Comparison of ENCODE assay signal across 9 cellular contexts in the genomic region with DNA sequence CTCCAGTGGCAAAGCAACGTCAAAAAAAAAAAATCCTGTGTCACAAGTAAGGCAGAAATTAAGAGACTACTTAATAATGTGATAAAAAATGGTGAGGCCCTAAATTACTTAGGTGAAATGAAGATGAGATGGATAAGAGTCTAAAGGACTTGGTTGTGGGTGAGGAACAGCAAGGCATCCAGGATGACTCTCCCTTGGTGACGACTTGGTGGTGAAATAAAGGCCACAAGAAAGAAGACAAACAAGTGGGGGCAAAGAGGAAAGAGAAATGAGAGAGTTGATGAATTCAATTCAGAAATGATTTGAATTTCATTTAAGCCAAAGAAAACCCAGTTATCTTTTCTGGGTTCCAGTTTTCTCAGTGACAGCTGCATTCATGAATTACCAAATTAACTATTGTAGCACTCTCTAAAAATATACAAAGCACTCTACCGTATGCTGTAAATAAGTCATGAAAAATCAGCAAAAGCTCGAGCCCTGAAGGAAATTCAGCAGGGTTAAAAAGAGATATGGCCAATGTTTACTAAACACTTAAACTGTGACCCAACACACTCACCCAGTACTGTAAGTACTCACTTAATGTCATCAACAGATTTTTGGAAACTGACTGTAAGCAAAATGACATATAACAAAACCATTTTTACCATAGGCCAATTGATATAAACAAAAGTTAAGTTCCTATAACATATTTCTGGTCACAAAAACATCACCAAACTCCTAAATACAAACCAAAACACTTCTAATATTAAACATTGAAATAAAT. TPM values are rescaled to one million over a fixed set of nuclear protein-coding genes. Genes with fewer than 3 reads are reported as not detected.
DNase-seq lines count a peak whose midpoint lies in the region; ATAC-seq, FAIRE-seq and TF ChIP-seq lines count a peak whose summit lies in the region.
"Had no signal": no experiment of that assay in that cellular context is flagged by ENCODE, and none has a peak within 500 bp of the region (broad histone marks: within the 10 kb centered on the region; RNA-seq: fewer than 3 reads in every experiment).

No MANE protein-coding gene starts in this region.

- no peak overlapping the region for H3K14ac ChIP-seq in H1 (ENCODE audit: insufficient read length)

- H3K27ac ChIP-seq in H1 (ENCODE audit: low read depth, low read length) (no peak overlapping the region), Peyer's patch (peak overlapping the region in 2 of 4 donors; percentile 99)
- H3K27ac ChIP-seq: neutrophil had no signal

- H3K9me3 ChIP-seq in NT2/D1 (ENCODE audit: insufficient read depth, low read length) = peaks cover 49% of the 10 kb centered on the region
- no peaks in the 10 kb centered on the region; a peak in 2 of 4 replicates for H3K9me3 ChIP-seq in H1 (ENCODE audit: insufficient read depth in 2 of 2, low read depth in 1 of 2, low read length in 1 of 2)
- no peaks in the 10 kb centered on the region for H3K9me3 ChIP-seq in Peyer's patch
- H3K9me3 ChIP-seq: neutrophil had no signal

- peak; percentile 5 for FAIRE-seq in GM18507 (lab: Jason Lieb, UNC)
- FAIRE-seq in H1 (lab: Jason Lieb, UNC) = no peak
- FAIRE-seq: endometrium had no signal

- H4K8ac ChIP-seq in H1 (ENCODE audit: extremely low read depth, insufficient read depth, low read length) = no peak overlapping the region; the same call in 1 of the 2 replicates

- H3K4me2 ChIP-seq in H1 (ENCODE audit: insufficient read depth in 1 of 2, low read depth in 2 of 2, low read length in 2 of 2) = peak overlapping the region; percentile 72 to 96

- H2BK120ac ChIP-seq in H1 (replicated peaks; ENCODE audit: low read depth, low read length) = no peak overlapping the region

- H3K4ac ChIP-seq in H1 (replicated peaks; ENCODE audit: insufficient read length, low read depth, low read length) = peak overlapping the region; percentile 76

- H3K27ac Mint-ChIP-seq in osteocyte (ENCODE audit: unreplicated experiment) = peak overlapping the region; percentile 4

- H3K79me2 ChIP-seq in H1 (ENCODE audit: control insufficient read depth in 1 of 2, insufficient read depth in 2 of 2, low read length in 2 of 2) = peaks cover 0 to 80% of the 10 kb centered on the region in 2 experiments; a peak in 2 of 4 replicates

- H4K91ac ChIP-seq in H1 (replicated peaks; ENCODE audit: insufficient read length, low read length) = no peak overlapping the region

- CTCF ChIA-PET in H1 (lab: Charles Lee; ENCODE audit: partially characterized antibody) = interaction anchor here (0.6 to 3.8 kb wide), 6 partner anchors 15 to 345 kb away, joined by 3 to 20 read pairs (median 6); no protein-coding TSS in a partner anchor

- peaks cover 0 to 3% of the 10 kb centered on the region in 2 experiments for H4K20me1 ChIP-seq in H1 (replicated peaks in 1 of 2; ENCODE audit: control insufficient read depth in 1 of 2, insufficient read depth in 2 of 2, low read length in 2 of 2)

- no peak for TF ChIP-seq RAD21 in H1 (IDR thresholded peaks at IDR 0.05 in 1 of 2, conservative IDR thresholded peaks at IDR 0.05 in 1 of 2; ENCODE audit: low read depth in 2 of 2, low read length in 2 of 2)

- H3K4me3 Mint-ChIP-seq in osteocyte (ENCODE audit: unreplicated experiment) = peak overlapping the region; percentile 87

- no peaks in the 10 kb centered on the region for H3K27me3 Mint-ChIP-seq in osteocyte (ENCODE audit: unreplicated experiment)

- 77% methylated on average over 4 of the region's 4 CpGs; no CpG with 5 or more reads in 1 of the 2 experiments for WGBS in H1 (ENCODE audit: extremely low coverage in 1 of 2, insufficient coverage in 1 of 2, insufficient read length in 1 of 2, insufficient replicate concordance in 2 of 2, low coverage in 1 of 2, low lambda C conversion rate in 2 of 2, missing lambda C conversion rate in 1 of 2), 2 experiments

- no peak overlapping the region for H3K4me3 ChIP-seq in NT2/D1 (ENCODE audit: insufficient read length, low read depth)
- peak overlapping the region in 3 of 4 experiments; percentile 48 to 76 (median 67); a peak in 4 of 8 replicates for H3K4me3 ChIP-seq in H1 (ENCODE audit: extremely low read depth in 1 of 4, insufficient read depth in 2 of 4, low read depth in 3 of 4, low read length in 4 of 4)
- H3K4me3 ChIP-seq in Peyer's patch = peak overlapping the region in 1 of 4 donors; percentile 91

- no peak overlapping the region for H3K23ac ChIP-seq in H1 (ENCODE audit: insufficient read length)

- H3K4me1 Mint-ChIP-seq in osteocyte (ENCODE audit: unreplicated experiment) = peaks cover 30% of the 10 kb centered on the region

- no peak for TF ChIP-seq CTCF in H1 (IDR thresholded peaks at IDR 0.05; ENCODE audit: control extremely low read depth in 1 of 3, insufficient read depth in 1 of 3, low read depth in 1 of 3, low read length in 3 of 3)
- no peak for TF ChIP-seq CTCF in osteocyte (IDR thresholded peaks at IDR 0.05)
- TF ChIP-seq CTCF in Peyer's patch (IDR thresholded peaks at IDR 0.05) = no peak

- H4K5ac ChIP-seq in H1 (ENCODE audit: insufficient read length, low read depth, low read length) = peak overlapping the region; percentile 54

- peak overlapping the region; percentile 97 for H2AK5ac ChIP-seq in H1 (ENCODE audit: low read depth, low read length)

- TF ChIP-seq POLR2A in H1 (IDR thresholded peaks at IDR 0.05; ENCODE audit: control extremely low read depth in 1 of 2, low read depth in 2 of 2, low read length in 2 of 2) (no peak), Peyer's patch (IDR thresholded peaks at IDR 0.05) (no peak)

- H3K79me1 ChIP-seq in H1 (ENCODE audit: low read depth, low read length) = peaks cover 2% of the 10 kb centered on the region

- peaks cover 4% of the 10 kb centered on the region; the same call in 1 of the 2 replicates for H3K23me2 ChIP-seq in H1 (ENCODE audit: low read depth, low read length)

- 0 out of 2 replicates have a peak overlapping the region, but pooled peaks have one; percentile 36 for H3K18ac ChIP-seq in H1 (ENCODE audit: extremely low read depth, low read length)

- H3K36me3 ChIP-seq in NT2/D1 (ENCODE audit: insufficient read depth, insufficient read length, low read length) (peaks cover 27% of the 10 kb centered on the region), H1 (ENCODE audit: control insufficient read depth in 2 of 4, insufficient read depth in 4 of 4, low read length in 3 of 4) (peaks cover 4 to 16% (median 10%) of the 10 kb centered on the region in 4 experiments; a peak in 4 of 8 replicates), Peyer's patch (peaks cover 0 to 6% (median 0%) of the 10 kb centered on the region in 3 donors)
- H3K36me3 ChIP-seq: neutrophil had no signal

- peak overlapping the region; percentile 89 for H3K9ac ChIP-seq in NT2/D1 (ENCODE audit: insufficient read length, low read depth)
- H3K9ac ChIP-seq in H1 (replicated peaks in 1 of 4; ENCODE audit: extremely low read depth in 1 of 4, low read depth in 3 of 4, low read length in 3 of 4) = no peak overlapping the region

- peak overlapping the region; percentile 93 for H2BK5ac ChIP-seq in H1 (ENCODE audit: low read depth, low read length)

- H3K9me3 Mint-ChIP-seq in osteocyte (ENCODE audit: unreplicated experiment) = peaks cover 2% of the 10 kb centered on the region

- no peak overlapping the region for H2BK20ac ChIP-seq in H1 (ENCODE audit: low read length)

- H2BK15ac ChIP-seq in H1 (ENCODE audit: low read length) = no peak overlapping the region

- ATAC-seq in GM21360 (IDR thresholded peaks at IDR 0.05; ENCODE audit: unreplicated experiment) = no peak

- peak overlapping the region; percentile 95 for H2BK12ac ChIP-seq in H1 (ENCODE audit: low read depth, low read length)

- DNase-seq in GM18507 (ENCODE audit: extremely low spot score, insufficient read length, low read depth) (no peak), NT2/D1 (ENCODE audit: low read depth, low spot score) (no peak), H1 (ENCODE audit: low read depth in 1 of 2, low spot score in 2 of 2) (no peak), osteocyte (ENCODE audit: extremely low spot score, unreplicated experiment) (no peak), T1000 (lab: John Stamatoyannopoulos, UW) (no peak), Peyer's patch (no peak)

- H3K56ac ChIP-seq in H1 (replicated peaks; ENCODE audit: insufficient read length, low read depth, low read length) = no peak overlapping the region

- POLR2A ChIA-PET in H1 (lab: Charles Lee; ENCODE audit: partially characterized antibody) = interaction anchor here (0.6 to 4.8 kb wide), 16 partner anchors 9 to 458 kb away, joined by 3 to 21 read pairs (median 4); a partner anchor contains a TSS

- H3K27me3 ChIP-seq in NT2/D1 (ENCODE audit: insufficient read depth, insufficient read length) (no peaks in the 10 kb centered on the region), H1 (replicated peaks in 1 of 4; ENCODE audit: control insufficient read depth in 3 of 4, extremely low read depth in 1 of 4, insufficient read depth in 3 of 4, low read length in 3 of 4) (no peaks in the 10 kb centered on the region), Peyer's patch (no peaks in the 10 kb centered on the region)
- H3K27me3 ChIP-seq: neutrophil had no signal

- H3K4me1 ChIP-seq in NT2/D1 (ENCODE audit: insufficient read depth, insufficient read length) (peaks cover 2% of the 10 kb centered on the region), H1 (replicated peaks in 1 of 4; ENCODE audit: control insufficient read depth in 3 of 4, insufficient read depth in 4 of 4, low read length in 3 of 4) (peaks cover 3 to 19% (median 10%) of the 10 kb centered on the region in 4 experiments), Peyer's patch (peaks cover 0 to 23% (median 2%) of the 10 kb centered on the region in 4 donors)

- no peak for TF ChIP-seq EP300 in H1 (IDR thresholded peaks at IDR 0.05; ENCODE audit: borderline replicate concordance in 1 of 2, low read depth in 2 of 2, low read length in 2 of 2)

- H2AFZ ChIP-seq in H1 (ENCODE audit: low read length) = no peak overlapping the region

- peaks cover 15% of the 10 kb centered on the region for H3K36me3 Mint-ChIP-seq in osteocyte (ENCODE audit: unreplicated experiment)

RNA-seq across cellular contexts. Expression of a gene that starts 1.4 kb away (rescaled TPM):
- total RNA-seq in H1 (2021; fragmentation: NEBNext Ultra II Directional; extraction: Animal tissue kit (Norgen Biotek cat#: 25700)) = 72.9 and 79.7 TPM in 2 replicates
- polyA plus RNA-seq in H1 (2011; rRNA removed) = 10.0 and 17.6 TPM in 2 replicates
- 25.2 TPM for polyA plus RNA-seq in H1 (2011; cell fraction: cytosol; rRNA removed)
- 8.3 TPM for polyA plus RNA-seq in H1 (2011; cell fraction: nucleus; rRNA removed)
- polyA plus RNA-seq in H1 (2012, experiment 1 of 2) = 21.2 to 50.0 TPM (median 27.4 TPM) in 4 replicates
- polyA plus RNA-seq in H1 (2012, experiment 2 of 2) = 5.7 TPM
- 38.2 TPM for polyA plus RNA-seq in H1 (2013, experiment 1 of 2)
- polyA plus RNA-seq in H1 (2013, experiment 2 of 2) = 40.1 TPM
- 25.7 and 30.1 TPM in 2 replicates for polyA minus RNA-seq in H1 (2011; rRNA and poly(A)+ RNA removed)
- polyA minus RNA-seq in H1 (2011; cell fraction: cytosol; rRNA and poly(A)+ RNA removed) = 18.0 TPM
- polyA minus RNA-seq in H1 (2011; cell fraction: nucleus; rRNA and poly(A)+ RNA removed) = 38.3 TPM
- total RNA-seq in osteocyte (21.7 and 27.1 TPM in 2 replicates), Peyer's patch (100 to 1,000 TPM in 1 of 4 donors, 10 to 100 TPM in 3; 11.4 to 107 (median 15.2) TPM)

RNA-seq across cellular contexts. Expression of a gene that starts 1.6 kb away (rescaled TPM):
- total RNA-seq in H1 (2021; fragmentation: NEBNext Ultra II Directional; extraction: Animal tissue kit (Norgen Biotek cat#: 25700)) = 26.1 and 30.0 TPM in 2 replicates
- 7.9 and 10.7 TPM in 2 replicates for polyA plus RNA-seq in H1 (2011; rRNA removed)
- 14.3 TPM for polyA plus RNA-seq in H1 (2011; cell fraction: cytosol; rRNA removed)
- polyA plus RNA-seq in H1 (2011; cell fraction: nucleus; rRNA removed) = 9.4 TPM
- polyA plus RNA-seq in H1 (2012, experiment 1 of 2) = 10.0 to 20.1 TPM (median 11.9 TPM) in 4 replicates
- 1.1 TPM for polyA plus RNA-seq in H1 (2012, experiment 2 of 2)
- polyA plus RNA-seq in H1 (2013, experiment 1 of 2) = 16.5 TPM
- 14.3 TPM for polyA plus RNA-seq in H1 (2013, experiment 2 of 2)
- polyA minus RNA-seq in H1 (2011; rRNA and poly(A)+ RNA removed) = 30.2 and 35.6 TPM in 2 replicates
- 21.9 TPM for polyA minus RNA-seq in H1 (2011; cell fraction: cytosol; rRNA and poly(A)+ RNA removed)
- polyA minus RNA-seq in H1 (2011; cell fraction: nucleus; rRNA and poly(A)+ RNA removed) = 41.8 TPM
- total RNA-seq in osteocyte (19.2 and 21.9 TPM in 2 replicates), Peyer's patch (10 to 100 TPM; 17.3 to 29.7 (median 24.9) TPM)
